In genomic region chr10:102917962-102918816, GRCh38 we compare ENCODE assay signal across 1 cellular context.
TF ChIP-seq lines count a peak whose summit lies in the region.

CNNM2 (plus strand) TSS chr10:102918294; CDS start chr10:102918481, 187 bp downstream.

TF ChIP-seq in HepG2, 621 proteins besides CTCF, POLR2A, EP300 and RAD21 (continued from another document and continues in another):
- TF ChIP-seq KIAA2018 (CRISPR knock-in tag; IDR thresholded peaks at IDR 0.05; ENCODE audit: borderline replicate concordance) (no peak), ZNF790 (CRISPR knock-in tag; IDR thresholded peaks at IDR 0.05; ENCODE audit: borderline replicate concordance) (0 out of 2 replicates have a peak, but pooled peaks have one; percentile 40), MAFK (conservative IDR thresholded peaks at IDR 0.05 in 1 of 2, IDR thresholded peaks at IDR 0.05 in 1 of 2; ENCODE audit: low read length in 2 of 2) (no peak), ZNF567 (CRISPR knock-in tag; IDR thresholded peaks at IDR 0.05; ENCODE audit: borderline replicate concordance) (0 out of 2 replicates have a peak, but pooled peaks have one; percentile 62), MXD1 (CRISPR knock-in tag; IDR thresholded peaks at IDR 0.05) (peak; percentile 56), ZFP36 (IDR thresholded peaks at IDR 0.05; ENCODE audit: borderline replicate concordance, low read depth, low read length, partially characterized antibody) (no peak), ZNF274 (CRISPR knock-in tag; IDR thresholded peaks at IDR 0.05) (no peak), SAP130 (CRISPR knock-in tag; IDR thresholded peaks at IDR 0.05; ENCODE audit: low read depth) (peak; percentile 97), ZNF512B (CRISPR knock-in tag; IDR thresholded peaks at IDR 0.05; ENCODE audit: borderline replicate concordance) (no peak), ZZZ3 (CRISPR knock-in tag; IDR thresholded peaks at IDR 0.05; ENCODE audit: borderline replicate concordance) (no peak), RORA (CRISPR knock-in tag; IDR thresholded peaks at IDR 0.05) (no peak), CENPX (CRISPR knock-in tag; IDR thresholded peaks at IDR 0.05) (no peak), ESRRA (CRISPR knock-in tag; IDR thresholded peaks at IDR 0.05; ENCODE audit: low read depth) (no peak; the same call in 1 of the 2 replicates), YEATS4 (CRISPR knock-in tag; IDR thresholded peaks at IDR 0.05; ENCODE audit: borderline replicate concordance) (peak; percentile 87), SOX5 (CRISPR knock-in tag; IDR thresholded peaks at IDR 0.05; ENCODE audit: borderline replicate concordance) (peak; percentile 16; the same call in 1 of the 2 replicates), ZNF788 (CRISPR knock-in tag; IDR thresholded peaks at IDR 0.05; ENCODE audit: borderline replicate concordance) (no peak), ZNF547 (CRISPR knock-in tag; IDR thresholded peaks at IDR 0.05) (0 out of 2 replicates have a peak, but pooled peaks have one; percentile 45), ZNF777 (CRISPR knock-in tag; IDR thresholded peaks at IDR 0.05) (peak; percentile 50), SRY (CRISPR knock-in tag; IDR thresholded peaks at IDR 0.05) (peak; percentile 49), NONO (IDR thresholded peaks at IDR 0.05) (no peak), NONO (CRISPR knock-in tag; conservative IDR thresholded peaks at IDR 0.05) (peak; percentile 74), ZNF558 (CRISPR knock-in tag; IDR thresholded peaks at IDR 0.05; ENCODE audit: borderline replicate concordance) (no peak), IRF9 (CRISPR knock-in tag; IDR thresholded peaks at IDR 0.05; ENCODE audit: borderline replicate concordance) (no peak; the same call in 1 of the 2 replicates), TBX2 (CRISPR knock-in tag; IDR thresholded peaks at IDR 0.05; ENCODE audit: borderline replicate concordance) (peak; percentile 62), EEA1 (CRISPR knock-in tag; IDR thresholded peaks at IDR 0.05; ENCODE audit: borderline replicate concordance) (no peak), SPEN (CRISPR knock-in tag; IDR thresholded peaks at IDR 0.05; ENCODE audit: low read depth) (peak; percentile 54), NCOA5 (CRISPR knock-in tag; IDR thresholded peaks at IDR 0.05) (no peak), U2AF2 (IDR thresholded peaks at IDR 0.05; ENCODE audit: low read depth, low read length) (no peak), IKZF4 (CRISPR knock-in tag; IDR thresholded peaks at IDR 0.05; ENCODE audit: borderline replicate concordance, low read depth, not compliant biosample characterization) (no peak), ZMYM3 (CRISPR knock-in tag; IDR thresholded peaks at IDR 0.05) (no peak), ZSCAN25 (CRISPR knock-in tag; IDR thresholded peaks at IDR 0.05) (no peak), MEIS1 (CRISPR knock-in tag; IDR thresholded peaks at IDR 0.05; ENCODE audit: borderline replicate concordance) (no peak; the same call in 1 of the 2 replicates), ZNF678 (CRISPR knock-in tag; IDR thresholded peaks at IDR 0.05) (no peak), E2F2 (CRISPR knock-in tag; IDR thresholded peaks at IDR 0.05; ENCODE audit: borderline replicate concordance) (peak; percentile 50), MAX (IDR thresholded peaks at IDR 0.05) (peak; percentile 95), ZNF557 (CRISPR knock-in tag; IDR thresholded peaks at IDR 0.05) (0 out of 2 replicates have a peak, but pooled peaks have one; percentile 70), ZNF275 (CRISPR knock-in tag; IDR thresholded peaks at IDR 0.05; ENCODE audit: borderline replicate concordance) (no peak), SSRP1 (CRISPR knock-in tag; IDR thresholded peaks at IDR 0.05) (no peak), CREBL2 (CRISPR knock-in tag; IDR thresholded peaks at IDR 0.05; ENCODE audit: borderline replicate concordance) (no peak), GFI1 (CRISPR knock-in tag; IDR thresholded peaks at IDR 0.05; ENCODE audit: borderline replicate concordance) (no peak; the same call in 1 of the 2 replicates), RERE (CRISPR knock-in tag; IDR thresholded peaks at IDR 0.05; ENCODE audit: low read depth) (no peak)
